12 cellular contexts compared by ENCODE assay signal in the genomic region with DNA sequence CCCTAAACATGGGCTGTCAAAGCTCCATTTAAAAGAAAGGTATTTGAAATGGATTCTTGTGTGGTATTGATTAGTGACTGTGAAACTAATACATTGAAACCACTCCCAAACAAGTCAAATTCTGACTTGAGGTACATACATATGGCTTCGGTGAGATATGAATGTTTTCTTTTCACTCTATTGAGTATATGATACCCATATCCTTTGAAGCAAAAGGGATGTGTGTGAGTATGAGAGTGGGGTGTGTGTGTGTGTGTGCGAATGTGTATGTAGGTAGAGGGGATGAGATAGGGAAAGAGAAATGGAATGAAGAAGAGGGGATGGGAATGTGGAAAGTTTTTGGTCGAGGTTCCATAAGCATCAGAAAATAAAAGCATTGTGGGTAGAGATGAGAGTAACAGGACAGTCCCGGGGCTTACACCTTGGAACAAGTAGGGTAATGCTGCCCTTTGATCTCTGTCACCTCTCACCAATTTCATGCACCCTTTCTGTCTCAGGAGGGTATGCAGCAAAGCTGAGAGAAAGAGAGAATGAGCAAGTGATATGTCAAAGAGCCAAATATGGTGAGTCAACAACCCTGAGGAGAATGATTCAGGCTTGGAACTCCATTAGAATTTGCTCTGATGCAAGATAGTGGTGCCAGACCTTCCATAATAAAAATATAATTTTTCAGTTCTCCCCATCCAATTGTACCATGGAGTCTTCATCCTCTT.
DNase-seq lines count a peak whose midpoint lies in the region; ATAC-seq and TF ChIP-seq lines count a peak whose summit lies in the region.
"Had no signal": no experiment of that assay in that cellular context is flagged by ENCODE, and none has a peak within 500 bp of the region (broad histone marks: within the 10 kb centered on the region; RNA-seq: fewer than 3 reads in every experiment).

No MANE protein-coding gene starts in this region.

- no peaks in the 10 kb centered on the region for H3K9me3 Mint-ChIP-seq in activated naive CD4-positive, alpha-beta T cell treated with anti-CD3 and anti-CD28 coated beads for 36 hours
- H3K9me3 Mint-ChIP-seq in stimulated activated effector memory CD8-positive, alpha-beta T cell treated with anti-CD3 and anti-CD28 coated beads, Interleukin-12 subunit alpha, Interleukin-12 subunit beta, amount 100 ng/mL, for 72 hours = no peaks in the 10 kb centered on the region
- H3K9me3 Mint-ChIP-seq: activated naive CD4-positive, alpha-beta T cell treated with anti-CD3 and anti-CD28 coated beads, Interleukin-2, amount 10 ng/mL, durations not matched to agents 7 days and 5 days had no signal

- H3K9ac ChIP-seq in fibroblast of lung (ENCODE audit: insufficient read depth, low read length) = no peak overlapping the region

- no peak overlapping the region for H3K4me3 Mint-ChIP-seq in activated naive CD4-positive, alpha-beta T cell treated with anti-CD3 and anti-CD28 coated beads for 36 hours
- H3K4me3 Mint-ChIP-seq in stimulated activated effector memory CD8-positive, alpha-beta T cell treated with anti-CD3 and anti-CD28 coated beads, Interleukin-12 subunit alpha, Interleukin-12 subunit beta, amount 100 ng/mL, for 72 hours = peak overlapping the region; percentile 19
- H3K4me3 Mint-ChIP-seq: activated naive CD4-positive, alpha-beta T cell treated with anti-CD3 and anti-CD28 coated beads, Interleukin-2, amount 10 ng/mL, durations not matched to agents 7 days and 5 days had no signal

- no peaks in the 10 kb centered on the region for H3K36me3 ChIP-seq in fibroblast of lung (ENCODE audit: control insufficient read depth, insufficient read depth, low read length)

- peaks cover 10% of the 10 kb centered on the region for H3K27me3 Mint-ChIP-seq in activated naive CD4-positive, alpha-beta T cell treated with anti-CD3 and anti-CD28 coated beads for 36 hours (ENCODE audit: low read depth)

- no peaks in the 10 kb centered on the region for H3K79me2 ChIP-seq in fibroblast of lung (ENCODE audit: control insufficient read depth, insufficient read depth, low read length)

- peaks cover 20% of the 10 kb centered on the region for H3K4me1 Mint-ChIP-seq in activated naive CD4-positive, alpha-beta T cell treated with anti-CD3 and anti-CD28 coated beads for 36 hours (ENCODE audit: low read depth)
- peaks cover 15% of the 10 kb centered on the region for H3K4me1 Mint-ChIP-seq in stimulated activated effector memory CD8-positive, alpha-beta T cell treated with anti-CD3 and anti-CD28 coated beads, Interleukin-12 subunit alpha, Interleukin-12 subunit beta, amount 100 ng/mL, for 72 hours

- no peak overlapping the region for H3K27ac ChIP-seq in RWPE1
- no peak overlapping the region for H3K27ac ChIP-seq in fibroblast of lung (ENCODE audit: insufficient read depth, low read length)

- intact Hi-C loops in activated naive CD4-positive, alpha-beta T cell treated with anti-CD3 and anti-CD28 coated beads for 36 hours (cut with micrococcal nuclease) = loop anchor here (2.0 kb wide), 1 partner anchor 65 kb away; no protein-coding TSS in a partner anchor

- H3K4me1 ChIP-seq in fibroblast of lung (ENCODE audit: control insufficient read depth, extremely low read depth, insufficient read depth, low read length) = peaks cover 2% of the 10 kb centered on the region

- H3K9me3 ChIP-seq in fibroblast of lung (ENCODE audit: control insufficient read depth, insufficient read depth, low read depth, low read length) = no peaks in the 10 kb centered on the region
- H3K9me3 ChIP-seq: mucosa of descending colon had no signal

- H3K27ac Mint-ChIP-seq in activated naive CD4-positive, alpha-beta T cell treated with anti-CD3 and anti-CD28 coated beads for 36 hours = no peak overlapping the region
- H3K27ac Mint-ChIP-seq in stimulated activated effector memory CD8-positive, alpha-beta T cell treated with anti-CD3 and anti-CD28 coated beads, Interleukin-12 subunit alpha, Interleukin-12 subunit beta, amount 100 ng/mL, for 72 hours = no peak overlapping the region
- H3K27ac Mint-ChIP-seq: activated naive CD4-positive, alpha-beta T cell treated with anti-CD3 and anti-CD28 coated beads, Interleukin-2, amount 10 ng/mL, durations not matched to agents 7 days and 5 days had no signal

- no peak overlapping the region for H2AFZ ChIP-seq in fibroblast of lung (ENCODE audit: low read length)

- ATAC-seq in stimulated activated effector memory CD8-positive, alpha-beta T cell treated with anti-CD3 and anti-CD28 coated beads, Interleukin-12 subunit alpha, Interleukin-12 subunit beta, amount 100 ng/mL, for 72 hours = peak; percentile 91
- ATAC-seq in HG03521 (IDR thresholded peaks at IDR 0.05; ENCODE audit: unreplicated experiment) = no peak
- ATAC-seq in HG02973 (IDR thresholded peaks at IDR 0.05; ENCODE audit: unreplicated experiment) = no peak
- ATAC-seq: mucosa of descending colon had no signal

- DNase-seq in activated naive CD4-positive, alpha-beta T cell treated with anti-CD3 and anti-CD28 coated beads for 36 hours = peak; percentile 6
- no peak for DNase-seq in activated naive CD4-positive, alpha-beta T cell treated with Interleukin-2 at 50 U/mL for 16 hours
- peak; percentile 48 for DNase-seq in RWPE1 (ENCODE audit: low spot score)
- peak; percentile 85 to 86 for DNase-seq in fibroblast of lung (ENCODE audit: low read depth in 2 of 2)
- no peak for DNase-seq in stimulated activated effector memory CD8-positive, alpha-beta T cell treated with anti-CD3 and anti-CD28 coated beads, Interleukin-12 subunit alpha, Interleukin-12 subunit beta, amount 100 ng/mL, for 72 hours (ENCODE audit: low spot score in 2 of 2)
- no peak for DNase-seq in T-helper 9 cell
- DNase-seq: activated naive CD4-positive, alpha-beta T cell treated with anti-CD3 and anti-CD28 coated beads, Interleukin-2, amount 10 ng/mL, durations not matched to agents 7 days and 5 days; CD4-positive, alpha-beta memory T cell; mucosa of descending colon; substantia nigra had no signal

- H3K36me3 Mint-ChIP-seq in activated naive CD4-positive, alpha-beta T cell treated with anti-CD3 and anti-CD28 coated beads for 36 hours (ENCODE audit: low read depth) = no peaks in the 10 kb centered on the region
- H3K36me3 Mint-ChIP-seq in stimulated activated effector memory CD8-positive, alpha-beta T cell treated with anti-CD3 and anti-CD28 coated beads, Interleukin-12 subunit alpha, Interleukin-12 subunit beta, amount 100 ng/mL, for 72 hours = no peaks in the 10 kb centered on the region
- H3K36me3 Mint-ChIP-seq: activated naive CD4-positive, alpha-beta T cell treated with anti-CD3 and anti-CD28 coated beads, Interleukin-2, amount 10 ng/mL, durations not matched to agents 7 days and 5 days; CD4-positive, alpha-beta memory T cell had no signal

- H3K4me3 ChIP-seq in fibroblast of lung (replicated peaks in 1 of 4; ENCODE audit: control extremely low read depth in 1 of 4, insufficient read depth in 1 of 4, low read depth in 3 of 4, low read length in 4 of 4) = no peak overlapping the region
- H3K4me3 ChIP-seq: mucosa of descending colon had no signal

- POLR2A ChIA-PET in RWPE1 (lab: Yijun Ruan, JAX; ENCODE audit: low non-redundant PET) = no interaction called here

- TF ChIP-seq CTCF in RWPE1 (conservative IDR thresholded peaks at IDR 0.05; ENCODE audit: low read depth) = no peak
- no peak for TF ChIP-seq CTCF in fibroblast of lung (conservative IDR thresholded peaks at IDR 0.05 in 1 of 2, IDR thresholded peaks at IDR 0.05 in 1 of 2; ENCODE audit: low read depth in 1 of 2, low read length in 2 of 2)

- H4K20me1 ChIP-seq in fibroblast of lung (ENCODE audit: control insufficient read depth, extremely low read depth, insufficient read depth, low read length) = no peaks in the 10 kb centered on the region

- CTCF ChIA-PET in activated naive CD4-positive, alpha-beta T cell treated with anti-CD3 and anti-CD28 coated beads for 36 hours (lab: Charles Lee) = no interaction called here
- CTCF ChIA-PET in RWPE1 (lab: Yijun Ruan, JAX) = interaction anchor here (0.6 kb wide), 1 partner anchor 337 kb away, joined by 3 read pairs; no protein-coding TSS in a partner anchor

- H3K4me2 ChIP-seq in fibroblast of lung (ENCODE audit: extremely low read depth, insufficient read depth, low read length) = no peak overlapping the region

- H3K27me3 ChIP-seq in fibroblast of lung (ENCODE audit: control insufficient read depth, insufficient read depth, low read length) = no peaks in the 10 kb centered on the region

Comparison
In these comparisons a context has a peak if more than half of its experiments do, and no peak if none do; other contexts are left out.
1. DNase-seq: peak in activated naive CD4-positive, alpha-beta T cell treated with anti-CD3 and anti-CD28 coated beads for 36 hours (single experiment), RWPE1 (single experiment) and fibroblast of lung (2 of 2); none in activated naive CD4-positive, alpha-beta T cell treated with Interleukin-2 at 50 U/mL for 16 hours (single experiment), stimulated activated effector memory CD8-positive, alpha-beta T cell treated with anti-CD3 and anti-CD28 coated beads, Interleukin-12 subunit alpha, Interleukin-12 subunit beta, amount 100 ng/mL, for 72 hours (0 of 2) and T-helper 9 cell (single experiment).